In the genomic region with DNA sequence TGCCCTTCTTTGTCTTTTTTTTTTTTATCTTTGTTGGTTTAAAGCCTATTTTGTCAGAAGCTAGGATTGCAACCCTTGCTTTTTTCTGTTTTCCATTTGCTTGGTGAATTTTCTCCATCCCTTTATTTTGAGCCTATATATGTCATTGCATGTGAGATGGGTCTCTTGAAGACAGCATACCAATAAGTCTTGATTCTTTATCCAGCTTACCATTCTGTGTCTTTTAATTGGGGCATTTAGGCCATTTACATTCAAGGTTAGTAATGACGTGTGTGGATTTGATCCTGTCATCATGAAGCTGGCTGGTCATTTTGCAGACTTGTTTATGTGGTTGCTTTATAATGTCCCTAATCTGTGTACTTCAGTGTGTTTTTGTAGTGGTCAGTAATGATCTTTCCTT, we compare ENCODE assay signal across 22 cellular contexts. TPM values are rescaled to one million over a fixed set of nuclear protein-coding genes. Genes with fewer than 3 reads are reported as not detected.
A peak's percentile ranks its signal among the peaks of the same experiment; 100 is the strongest.
DNase-seq lines count a peak whose midpoint lies in the region; ATAC-seq, FAIRE-seq and TF ChIP-seq lines count a peak whose summit lies in the region.
"Had no signal": no experiment of that assay in that cellular context is flagged by ENCODE, and none has a peak within 500 bp of the region (broad histone marks: within the 10 kb centered on the region; RNA-seq: fewer than 3 reads in every experiment).

No MANE protein-coding gene starts in this region.

- no peak for TF ChIP-seq EP300 in GM12878 (IDR thresholded peaks at IDR 0.05; ENCODE audit: borderline replicate concordance in 1 of 2, control insufficient read depth in 1 of 2, low read depth in 2 of 2, low read length in 2 of 2)

- ATAC-seq in GM12878, result no peak
- ATAC-seq: A549; CD8-positive, alpha-beta T cell had no signal

- SMC1A ChIA-PET in GM12878 (lab: Charles Lee; ENCODE audit: uncharacterized antibody, unreplicated experiment), result no interaction called here

- peaks cover 52% of the 10 kb centered on the region for H3K4me1 Mint-ChIP-seq in activated naive CD4-positive, alpha-beta T cell treated with anti-CD3 and anti-CD28 coated beads, Interleukin-2, amount 50 U/mL, for 24 hours
- H3K4me1 Mint-ChIP-seq in activated naive CD4-positive, alpha-beta T cell treated with anti-CD3 and anti-CD28 coated beads, Interleukin-2, amount 10 ng/mL, durations not matched to agents 7 days and 5 days, result no peaks in the 10 kb centered on the region
- peaks cover 5% of the 10 kb centered on the region for H3K4me1 Mint-ChIP-seq in neural progenitor cell

- intact Hi-C loops in GM12878 (cut with micrococcal nuclease; ENCODE audit: unreplicated experiment), result no loop called here

- no peak overlapping the region for H3K4me3 ChIP-seq in GM12878
- no peak overlapping the region for H3K4me3 ChIP-seq in neural progenitor cell
- H3K4me3 ChIP-seq: A549; BLaER1 treated with 17β-estradiol and CSF1 and Interleukin-3, amounts not matched to agents 10 nM and 100 nM had no signal

- no peak for TF ChIP-seq POLR2A in GM12891 (IDR thresholded peaks at IDR 0.05; ENCODE audit: low read depth, low read length)
- no peak for TF ChIP-seq POLR2A in GM12878 (IDR thresholded peaks at IDR 0.05; ENCODE audit: low read depth, low read length)

- in situ Hi-C loops in GM12878 (cut with MboI) (no loop called here), GM13976 (cut with MboI; ENCODE audit: low sequenced_read_pairs, unreplicated experiment) (loop anchor here (10.0 kb wide), 1 partner anchor 281 kb away; the partner anchor contains the start of gene TRAPPC3L)

- H3K4me1 ChIP-seq in GM12878 (ENCODE audit: control insufficient read depth, insufficient read depth, low read length), result no peaks in the 10 kb centered on the region
- H3K4me1 ChIP-seq in neural progenitor cell, result no peaks in the 10 kb centered on the region
- H3K4me1 ChIP-seq: Caco-2 had no signal

- no peak overlapping the region for H3K9ac ChIP-seq in GM12878 (ENCODE audit: control insufficient read depth, insufficient read depth, low read length)
- no peak overlapping the region for H3K9ac ChIP-seq in neural progenitor cell
- H3K9ac ChIP-seq: BLaER1 treated with 17β-estradiol and CSF1 and Interleukin-3, amounts not matched to agents 10 nM and 100 nM had no signal

- DNase-seq in activated naive CD4-positive, alpha-beta T cell treated with anti-CD3 and anti-CD28 coated beads, Interleukin-2, amount 10 ng/mL, durations not matched to agents 7 days and 5 days, result no peak
- no peak for DNase-seq in GM12891 (ENCODE audit: insufficient read length, low spot score)
- DNase-seq in GM12878 (ENCODE audit: low read depth, low spot score), result no peak
- no peak for DNase-seq in GM13976 (ENCODE audit: low spot score)
- no peak for DNase-seq in neural progenitor cell (ENCODE audit: low spot score)
- DNase-seq: AML-193; Caco-2; Calu3; CD4-positive, alpha-beta T cell; CD8-positive, alpha-beta T cell; DMS79 treated with DMSO at 0.1 percent for 48 hours; GF-D8 had no signal

- H4K20me1 ChIP-seq in GM12878 (ENCODE audit: control insufficient read depth, insufficient read depth) (no peaks in the 10 kb centered on the region), neural progenitor cell (ENCODE audit: low read depth) (no peaks in the 10 kb centered on the region)
- H4K20me1 ChIP-seq: BLaER1 treated with 17β-estradiol and CSF1 and Interleukin-3, amounts not matched to agents 10 nM and 100 nM had no signal

- peak; percentile 41 for FAIRE-seq in GM12891 (lab: Jason Lieb, UNC)
- FAIRE-seq in GM12878 (lab: Jason Lieb, UNC), result no peak
- FAIRE-seq: A549, D721Med, G401.6, GM12892, GM19239 had no signal

- H3K27ac ChIP-seq in GM12878 (ENCODE audit: control insufficient read depth, insufficient read depth) (no peak overlapping the region), neural progenitor cell (no peak overlapping the region)
- H3K27ac ChIP-seq: 22Rv1; A549; BLaER1 treated with 17β-estradiol and CSF1 and Interleukin-3, amounts not matched to agents 10 nM and 100 nM; C4-2B had no signal

- H2AFZ ChIP-seq in GM12878 (ENCODE audit: control insufficient read depth, low read depth, low read length) (no peak overlapping the region), neural progenitor cell (replicated peaks) (no peak overlapping the region)

- H3K9me3 Mint-ChIP-seq in activated naive CD4-positive, alpha-beta T cell treated with anti-CD3 and anti-CD28 coated beads, Interleukin-2, amount 50 U/mL, for 24 hours, result peaks cover 22% of the 10 kb centered on the region
- peaks cover 13% of the 10 kb centered on the region for H3K9me3 Mint-ChIP-seq in activated naive CD4-positive, alpha-beta T cell treated with anti-CD3 and anti-CD28 coated beads, Interleukin-2, amount 10 ng/mL, durations not matched to agents 7 days and 5 days
- peaks cover 8% of the 10 kb centered on the region for H3K9me3 Mint-ChIP-seq in neural progenitor cell
- H3K9me3 Mint-ChIP-seq: CD4-positive, alpha-beta T cell had no signal

- H3K27ac Mint-ChIP-seq in activated naive CD4-positive, alpha-beta T cell treated with anti-CD3 and anti-CD28 coated beads, Interleukin-2, amount 50 U/mL, for 24 hours, result no peak overlapping the region
- no peak overlapping the region for H3K27ac Mint-ChIP-seq in activated naive CD4-positive, alpha-beta T cell treated with anti-CD3 and anti-CD28 coated beads, Interleukin-2, amount 10 ng/mL, durations not matched to agents 7 days and 5 days
- H3K27ac Mint-ChIP-seq in neural progenitor cell, result no peak overlapping the region
- H3K27ac Mint-ChIP-seq: B cell; CD4-positive, alpha-beta T cell; CD8-positive, alpha-beta T cell had no signal

- RAD21 ChIA-PET in GM12878 (lab: Charles Lee; ENCODE audit: unreplicated experiment), result no interaction called here

- POLR2A ChIA-PET in GM12878 (lab: Charles Lee), result interaction anchor here (0.5 kb wide), 1 partner anchor 14 kb away, joined by 8 read pairs; no protein-coding TSS in a partner anchor

- peaks cover 2% of the 10 kb centered on the region; the same call in 2 of the 3 replicates for H3K9me3 ChIP-seq in GM12878 (replicated peaks; ENCODE audit: control insufficient read depth, insufficient read depth, low read length)
- no peaks in the 10 kb centered on the region for H3K9me3 ChIP-seq in neural progenitor cell (ENCODE audit: low read depth)
- H3K9me3 ChIP-seq: A549 had no signal

- BruUV-seq in GM12878 (replicated peaks; lab: Mats Ljungman, UMichigan), result no TSS peak

- H3K27me3 ChIP-seq in GM12878 (replicated peaks in 1 of 2; ENCODE audit: control insufficient read depth in 2 of 2, insufficient read depth in 2 of 2, low read length in 1 of 2) (no peaks in the 10 kb centered on the region), neural progenitor cell (no peaks in the 10 kb centered on the region)
- H3K27me3 ChIP-seq: BLaER1 treated with 17β-estradiol and CSF1 and Interleukin-3, amounts not matched to agents 10 nM and 100 nM had no signal

- CTCF ChIA-PET in activated naive CD4-positive, alpha-beta T cell treated with anti-CD3 and anti-CD28 coated beads, Interleukin-2, amount 10 ng/mL, durations not matched to agents 7 days and 5 days (lab: Charles Lee), result interaction anchor here (1.1 kb wide), 1 partner anchor 24 kb away, joined by 3 read pairs; no protein-coding TSS in a partner anchor
- CTCF ChIA-PET in GM12878 (lab: Yijun Ruan, JAX), result interaction anchor here (1.4 to 2.0 kb wide), 3 partner anchors 12 to 298 kb away, joined by 3 to 6 read pairs (median 5); no protein-coding TSS in a partner anchor

- no peak for TF ChIP-seq CTCF in GM12878 (IDR thresholded peaks at IDR 0.05 in 2 of 3, conservative IDR thresholded peaks at IDR 0.05 in 1 of 3; ENCODE audit: control insufficient read depth in 2 of 3, extremely low read depth in 1 of 3, insufficient read depth in 1 of 3, low read depth in 3 of 3, low read length in 3 of 3)
- TF ChIP-seq CTCF in GM13976 (IDR thresholded peaks at IDR 0.05; ENCODE audit: borderline replicate concordance, control extremely low read depth, extremely low read depth, insufficient read depth, missing control alignments), result no peak
- TF ChIP-seq CTCF in neural progenitor cell (IDR thresholded peaks at IDR 0.05), result no peak

- H3K4me3 Mint-ChIP-seq in activated naive CD4-positive, alpha-beta T cell treated with anti-CD3 and anti-CD28 coated beads, Interleukin-2, amount 50 U/mL, for 24 hours, result peak overlapping the region; percentile 41
- no peak overlapping the region for H3K4me3 Mint-ChIP-seq in activated naive CD4-positive, alpha-beta T cell treated with anti-CD3 and anti-CD28 coated beads, Interleukin-2, amount 10 ng/mL, durations not matched to agents 7 days and 5 days
- no peak overlapping the region for H3K4me3 Mint-ChIP-seq in neural progenitor cell
- H3K4me3 Mint-ChIP-seq: B cell; CD4-positive, alpha-beta T cell; CD8-positive, alpha-beta T cell had no signal

- H3F3A ChIP-seq in neural progenitor cell (ENCODE audit: low read depth), result no peaks in the 10 kb centered on the region

- H3K36me3 ChIP-seq in GM12878 (ENCODE audit: control insufficient read depth in 2 of 2, insufficient read depth in 2 of 2, low read length in 1 of 2) (peaks cover 1 to 2% of the 10 kb centered on the region in 2 experiments; a peak in 2 of 4 replicates), neural progenitor cell (no peaks in the 10 kb centered on the region)

- no peak overlapping the region for H3K4me2 ChIP-seq in GM12878 (ENCODE audit: control insufficient read depth, insufficient read depth)
- no peak overlapping the region for H3K4me2 ChIP-seq in neural progenitor cell
- H3K4me2 ChIP-seq: A549; BLaER1 treated with 17β-estradiol and CSF1 and Interleukin-3, amounts not matched to agents 10 nM and 100 nM had no signal

- TF ChIP-seq RAD21 in GM12878 (IDR thresholded peaks at IDR 0.05; ENCODE audit: insufficient read depth, low read depth, low read length), result no peak

- H3K79me2 ChIP-seq in GM12878 (ENCODE audit: control insufficient read depth, insufficient read depth, low read length) (no peaks in the 10 kb centered on the region), neural progenitor cell (ENCODE audit: low read depth) (no peaks in the 10 kb centered on the region)

- H3K27me3 Mint-ChIP-seq in activated naive CD4-positive, alpha-beta T cell treated with anti-CD3 and anti-CD28 coated beads, Interleukin-2, amount 50 U/mL, for 24 hours, result no peaks in the 10 kb centered on the region
- H3K27me3 Mint-ChIP-seq in activated naive CD4-positive, alpha-beta T cell treated with anti-CD3 and anti-CD28 coated beads, Interleukin-2, amount 10 ng/mL, durations not matched to agents 7 days and 5 days, result no peaks in the 10 kb centered on the region
- H3K27me3 Mint-ChIP-seq in neural progenitor cell (ENCODE audit: insufficient read depth, low read depth), result peaks cover 2% of the 10 kb centered on the region
- H3K27me3 Mint-ChIP-seq: B cell; CD4-positive, alpha-beta T cell had no signal

- WGBS in GM12878 (ENCODE audit: insufficient coverage, insufficient replicate concordance, low lambda C conversion rate, missing lambda C conversion rate), result 93% methylated on average over 1 of the region's 1 CpG

- peaks cover 48% of the 10 kb centered on the region for H3K36me3 Mint-ChIP-seq in activated naive CD4-positive, alpha-beta T cell treated with anti-CD3 and anti-CD28 coated beads, Interleukin-2, amount 50 U/mL, for 24 hours
- H3K36me3 Mint-ChIP-seq in activated naive CD4-positive, alpha-beta T cell treated with anti-CD3 and anti-CD28 coated beads, Interleukin-2, amount 10 ng/mL, durations not matched to agents 7 days and 5 days, result peaks cover 16% of the 10 kb centered on the region
- peaks cover 53% of the 10 kb centered on the region for H3K36me3 Mint-ChIP-seq in neural progenitor cell

RNA-seq across cellular contexts. Expression of gene TSPYL4, which starts 9.5 kb away (rescaled TPM):
- polyA plus RNA-seq in GM12891 (2012; ENCODE audit: low read depth, missing spikeins), result 14.1 TPM
- 22.8 and 23.2 TPM in 2 replicates for total RNA-seq in GM12878 (2013; cell fraction: nucleolus; rRNA removed)
- total RNA-seq in GM12878 (2014; rRNA removed) (20.2 and 22.9 TPM in 2 replicates), GM12878 (2014; rRNA removed; fragmentation: Illumina TruSeq; extraction: Trizol) (9.2 and 9.8 TPM in 2 replicates), GM12878 (2021) (19.9 TPM in 2 replicates), neural progenitor cell (ENCODE audit: low replicate concordance) (32.2 and 34.2 TPM in 2 replicates)
- polyA plus RNA-seq in GM12878 (2011; ENCODE audit: low read depth), result 8.3 TPM
- polyA plus RNA-seq in GM12878 (2011; rRNA removed) (24.0 and 27.6 TPM in 2 replicates), GM12878 (2014; fragmentation: Illumina TruSeq; extraction: Trizol) (21.9 and 27.1 TPM in 2 replicates), GM12878 (2014; fragmentation: Nextera tagmentation; extraction: Ambion mirVana) (1 to 10 TPM; 1.5 to 2.2 TPM), GM12878 (2014; rRNA removed) (20.4 and 20.6 TPM in 2 replicates), GM12878 (2016; fragmentation: Nextera tagmentation; extraction: Ambion mirVana) (10 to 100 TPM; 18.5 to 21.0 TPM)
- polyA plus RNA-seq in GM12878 (2011; cell fraction: cytosol; rRNA removed), result 24.6 and 25.6 TPM in 2 replicates
- 27.2 and 29.9 TPM in 2 replicates for polyA plus RNA-seq in GM12878 (2011; cell fraction: nucleus; rRNA removed)
- 9.9 and 12.0 TPM in 2 replicates for polyA plus RNA-seq in GM12878 (2012)
- 25.2 and 27.4 TPM in 2 replicates for polyA minus RNA-seq in GM12878 (2011; rRNA and poly(A)+ RNA removed)
- 6.1 and 8.3 TPM in 2 replicates for polyA minus RNA-seq in GM12878 (2011; cell fraction: cytosol; rRNA and poly(A)+ RNA removed)
- polyA minus RNA-seq in GM12878 (2011; cell fraction: nucleus; rRNA and poly(A)+ RNA removed), result 13.4 and 13.7 TPM in 2 replicates

RNA-seq across cellular contexts. Expression of gene TSPYL1, which starts 16.4 kb away (rescaled TPM):
- polyA plus RNA-seq in GM12891 (2012; ENCODE audit: low read depth, missing spikeins), result 26.9 TPM
- total RNA-seq in GM12878 (2013; cell fraction: nucleolus; rRNA removed), result 17.3 and 19.3 TPM in 2 replicates
- total RNA-seq in GM12878 (2014; rRNA removed) (40.2 and 45.1 TPM in 2 replicates), GM12878 (2014; rRNA removed; fragmentation: Illumina TruSeq; extraction: Trizol) (34.2 and 35.3 TPM in 2 replicates), GM12878 (2021) (42.7 and 44.1 TPM in 2 replicates), neural progenitor cell (ENCODE audit: low replicate concordance) (63.0 and 64.9 TPM in 2 replicates)
- 22.6 TPM for polyA plus RNA-seq in GM12878 (2011; ENCODE audit: low read depth)
- polyA plus RNA-seq in GM12878 (2011; rRNA removed) (28.4 and 28.5 TPM in 2 replicates), GM12878 (2014; fragmentation: Illumina TruSeq; extraction: Trizol) (23.9 and 25.7 TPM in 2 replicates), GM12878 (2014; fragmentation: Nextera tagmentation; extraction: Ambion mirVana) (10 to 100 TPM; 22.9 to 29.9 TPM), GM12878 (2014; rRNA removed) (20.0 and 23.1 TPM in 2 replicates), GM12878 (2016; fragmentation: Nextera tagmentation; extraction: Ambion mirVana) (10 to 100 TPM; 22.9 to 23.4 TPM)
- 18.2 and 22.7 TPM in 2 replicates for polyA plus RNA-seq in GM12878 (2011; cell fraction: cytosol; rRNA removed)
- 15.3 and 21.6 TPM in 2 replicates for polyA plus RNA-seq in GM12878 (2011; cell fraction: nucleus; rRNA removed)
- 31.3 and 39.9 TPM in 2 replicates for polyA plus RNA-seq in GM12878 (2012)
- 49.3 and 62.0 TPM in 2 replicates for polyA minus RNA-seq in GM12878 (2011; rRNA and poly(A)+ RNA removed)
- 17.1 and 19.1 TPM in 2 replicates for polyA minus RNA-seq in GM12878 (2011; cell fraction: cytosol; rRNA and poly(A)+ RNA removed)
- polyA minus RNA-seq in GM12878 (2011; cell fraction: nucleus; rRNA and poly(A)+ RNA removed), result 16.1 and 24.8 TPM in 2 replicates
